Comparison of ENCODE assay signal across 1 cellular context in genomic region chr1:117366982-117367768, GRCh38.
TF ChIP-seq lines count a peak whose summit lies in the region.

Gene MAN1A2, plus strand, starts transcription at chr1:117367449. Its CDS starts 735 bp downstream, at chr1:117368184.

TF ChIP-seq in HepG2, 621 proteins besides CTCF, POLR2A, EP300 and RAD21 (continued from another document and continues in another):
- peak; percentile 48; the same call in 1 of the 2 replicates for TF ChIP-seq ZBTB2 (CRISPR knock-in tag; IDR thresholded peaks at IDR 0.05; ENCODE audit: low read depth)
- TF ChIP-seq ZBTB1 (CRISPR knock-in tag; IDR thresholded peaks at IDR 0.05; ENCODE audit: borderline replicate concordance), result no peak
- no peak for TF ChIP-seq NR0B2 (CRISPR knock-in tag; IDR thresholded peaks at IDR 0.05)
- no peak for TF ChIP-seq TAF15 (IDR thresholded peaks at IDR 0.05; ENCODE audit: low read depth, low read length, poor library complexity, severe bottlenecking)
- no peak for TF ChIP-seq ZNF343 (CRISPR knock-in tag; IDR thresholded peaks at IDR 0.05)
- TF ChIP-seq ARID5B (CRISPR knock-in tag; IDR thresholded peaks at IDR 0.05), result peak; percentile 58; the same call in 1 of the 2 replicates
- no peak for TF ChIP-seq EHMT2 (IDR thresholded peaks at IDR 0.05; ENCODE audit: borderline replicate concordance, low read depth, low read length)
- peak; percentile 11; the same call in 1 of the 2 replicates for TF ChIP-seq HOXD1 (CRISPR knock-in tag; IDR thresholded peaks at IDR 0.05)
- TF ChIP-seq ZNF18 (CRISPR knock-in tag; IDR thresholded peaks at IDR 0.05; ENCODE audit: insufficient replicate concordance), result no peak
- TF ChIP-seq BHLHE40 (IDR thresholded peaks at IDR 0.05; ENCODE audit: low read length), result peak; percentile 41
- no peak for TF ChIP-seq ZNF549 (CRISPR knock-in tag; IDR thresholded peaks at IDR 0.05)
- no peak for TF ChIP-seq MED13 (CRISPR knock-in tag; IDR thresholded peaks at IDR 0.05)
- TF ChIP-seq DMTF1 (CRISPR knock-in tag; IDR thresholded peaks at IDR 0.05), result no peak
- peak; percentile 93 for TF ChIP-seq ZNF563 (CRISPR knock-in tag; IDR thresholded peaks at IDR 0.05)
- no peak for TF ChIP-seq ARID2 (CRISPR knock-in tag; IDR thresholded peaks at IDR 0.05; ENCODE audit: borderline replicate concordance)
- TF ChIP-seq ETS1 (CRISPR knock-in tag; IDR thresholded peaks at IDR 0.05), result no peak
- no peak for TF ChIP-seq PAWR (CRISPR knock-in tag; IDR thresholded peaks at IDR 0.05; ENCODE audit: borderline replicate concordance)
- TF ChIP-seq TCF7L2 (IDR thresholded peaks at IDR 0.05; ENCODE audit: low read depth, low read length), result no peak
- no peak for TF ChIP-seq ZNF609 (CRISPR knock-in tag; IDR thresholded peaks at IDR 0.05; ENCODE audit: borderline replicate concordance)
- no peak for TF ChIP-seq ETV6 (CRISPR knock-in tag; conservative IDR thresholded peaks at IDR 0.05)
- peak; percentile 78 for TF ChIP-seq NFYC (CRISPR knock-in tag; IDR thresholded peaks at IDR 0.05)
- peak; percentile 56 for TF ChIP-seq HDAC2 (CRISPR knock-in tag; IDR thresholded peaks at IDR 0.05)
- TF ChIP-seq TARDBP (CRISPR knock-in tag; IDR thresholded peaks at IDR 0.05), result no peak
- TF ChIP-seq ZNF550 (CRISPR knock-in tag; IDR thresholded peaks at IDR 0.05; ENCODE audit: borderline replicate concordance), result no peak
- TF ChIP-seq RFXANK (CRISPR knock-in tag; IDR thresholded peaks at IDR 0.05), result no peak
- TF ChIP-seq THAP9 (CRISPR knock-in tag; IDR thresholded peaks at IDR 0.05; ENCODE audit: borderline replicate concordance), result no peak; the same call in 1 of the 2 replicates
- no peak for TF ChIP-seq TBX3 (IDR thresholded peaks at IDR 0.05; ENCODE audit: borderline replicate concordance)
- no peak for TF ChIP-seq PRDM4 (CRISPR knock-in tag; IDR thresholded peaks at IDR 0.05; ENCODE audit: borderline replicate concordance)
- 0 out of 2 replicates have a peak, but pooled peaks have one; percentile 62 for TF ChIP-seq TIGD3 (CRISPR knock-in tag; IDR thresholded peaks at IDR 0.05; ENCODE audit: borderline replicate concordance)
- no peak for TF ChIP-seq ZNF496 (CRISPR knock-in tag; IDR thresholded peaks at IDR 0.05; ENCODE audit: insufficient replicate concordance)
- TF ChIP-seq ZFY (CRISPR knock-in tag; IDR thresholded peaks at IDR 0.05), result peak; percentile 94
- no peak for TF ChIP-seq AGO1 (IDR thresholded peaks at IDR 0.05; ENCODE audit: low read depth, low read length, poor library complexity, severe bottlenecking)
- TF ChIP-seq ZNF614 (CRISPR knock-in tag; IDR thresholded peaks at IDR 0.05; ENCODE audit: borderline replicate concordance), result no peak
